In the genomic region with DNA sequence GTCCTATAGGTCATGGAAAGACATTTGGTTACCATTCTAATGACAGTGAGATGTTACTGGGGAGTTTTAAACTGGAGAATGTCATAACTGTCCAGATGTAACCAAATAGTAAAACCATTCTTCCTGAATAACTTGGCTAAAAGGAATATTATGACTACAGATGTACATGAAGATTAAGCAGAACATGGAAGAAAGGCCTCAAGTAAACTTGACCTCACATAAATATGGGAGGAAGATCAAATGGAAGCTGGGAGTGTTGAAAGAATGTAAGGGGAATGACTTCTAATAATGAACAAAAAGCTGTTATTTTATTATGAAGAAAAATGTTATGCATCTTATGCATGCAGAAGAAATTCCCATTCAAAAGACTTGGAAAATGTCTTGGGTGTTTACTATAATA, we compare ENCODE assay signal across 12 cellular contexts.
"Had no signal": no experiment of that assay in that cellular context is flagged by ENCODE, and none has a peak within 500 bp of the region (broad histone marks: within the 10 kb centered on the region; RNA-seq: fewer than 3 reads in every experiment).

No MANE protein-coding gene starts in this region.

- H3K4me1 Mint-ChIP-seq: activated B cell treated with CpG ODN at 0.5 μM for 24 hours; activated naive CD8-positive, alpha-beta T cell treated with anti-CD3 and anti-CD28 coated beads, Interleukin-2, amount 50 U/mL, for 24 hours had no signal

- H3K9me3 ChIP-seq: mucosa of descending colon, suprapubic skin had no signal

- DNase-seq: activated B cell treated with CpG ODN at 0.5 μM for 24 hours; activated CD4-positive, alpha-beta T cell treated with anti-CD3 and anti-CD28 coated beads, Interleukin-2, amount 10 ng/mL, durations not matched to agents 24 days and 14 days; activated naive CD4-positive, alpha-beta T cell treated with Interleukin-2 at 50 U/mL for 16 hours; activated naive CD8-positive, alpha-beta T cell treated with anti-CD3 and anti-CD28 coated beads, Interleukin-2, amount 50 U/mL, for 24 hours; central memory CD4-positive, alpha-beta T cell; effector memory CD8-positive, alpha-beta T cell; glutamatergic neuron; stimulated activated CD4-positive, alpha-beta T cell treated with anti-CD3 and anti-CD28 coated beads, Interleukin-2, amount 100 ng/mL, for 48 hours; stimulated activated naive CD4-positive, alpha-beta T cell treated with Interleukin-2 at 50 U/mL for 16 hours had no signal

- H3K36me3 Mint-ChIP-seq: natural killer cell treated with Interleukin-12 subunit alpha and Interleukin-12 subunit beta and Interleukin-15 and Interleukin-18, amount 100 ng/mL, for 72 hours had no signal

- H3K9me3 Mint-ChIP-seq: activated B cell treated with CpG ODN at 0.5 μM for 24 hours; activated CD4-positive, alpha-beta T cell treated with anti-CD3 and anti-CD28 coated beads, Interleukin-2, amount 10 ng/mL, durations not matched to agents 24 days and 14 days; activated naive CD8-positive, alpha-beta T cell treated with anti-CD3 and anti-CD28 coated beads, Interleukin-2, amount 50 U/mL, for 24 hours; effector memory CD8-positive, alpha-beta T cell; natural killer cell treated with Interleukin-12 subunit alpha and Interleukin-12 subunit beta and Interleukin-15 and Interleukin-18, amount 100 ng/mL, for 72 hours had no signal

- H3K4me3 Mint-ChIP-seq: activated B cell treated with CpG ODN at 0.5 μM for 24 hours; activated CD4-positive, alpha-beta T cell treated with anti-CD3 and anti-CD28 coated beads, Interleukin-2, amount 10 ng/mL, durations not matched to agents 24 days and 14 days; activated naive CD8-positive, alpha-beta T cell treated with anti-CD3 and anti-CD28 coated beads, Interleukin-2, amount 50 U/mL, for 24 hours; effector memory CD8-positive, alpha-beta T cell; natural killer cell treated with Interleukin-12 subunit alpha and Interleukin-12 subunit beta and Interleukin-15 and Interleukin-18, amount 100 ng/mL, for 72 hours had no signal

- ATAC-seq: activated naive CD8-positive, alpha-beta T cell treated with anti-CD3 and anti-CD28 coated beads, Interleukin-2, amount 50 U/mL, for 24 hours; effector memory CD8-positive, alpha-beta T cell; natural killer cell treated with Interleukin-12 subunit alpha and Interleukin-12 subunit beta and Interleukin-15 and Interleukin-18, amount 100 ng/mL, for 72 hours had no signal

- H3K27me3 ChIP-seq: suprapubic skin had no signal

- H3K27me3 Mint-ChIP-seq: activated B cell treated with CpG ODN at 0.5 μM for 24 hours; effector memory CD8-positive, alpha-beta T cell had no signal

- H3K36me3 ChIP-seq: suprapubic skin had no signal

- H3K27ac Mint-ChIP-seq: activated B cell treated with CpG ODN at 0.5 μM for 24 hours; activated CD4-positive, alpha-beta T cell treated with anti-CD3 and anti-CD28 coated beads, Interleukin-2, amount 10 ng/mL, durations not matched to agents 24 days and 14 days; activated naive CD8-positive, alpha-beta T cell treated with anti-CD3 and anti-CD28 coated beads, Interleukin-2, amount 50 U/mL, for 24 hours; effector memory CD8-positive, alpha-beta T cell; natural killer cell treated with Interleukin-12 subunit alpha and Interleukin-12 subunit beta and Interleukin-15 and Interleukin-18, amount 100 ng/mL, for 72 hours had no signal

- H3K4me3 ChIP-seq: mucosa of descending colon, suprapubic skin had no signal
